In the genomic region with DNA sequence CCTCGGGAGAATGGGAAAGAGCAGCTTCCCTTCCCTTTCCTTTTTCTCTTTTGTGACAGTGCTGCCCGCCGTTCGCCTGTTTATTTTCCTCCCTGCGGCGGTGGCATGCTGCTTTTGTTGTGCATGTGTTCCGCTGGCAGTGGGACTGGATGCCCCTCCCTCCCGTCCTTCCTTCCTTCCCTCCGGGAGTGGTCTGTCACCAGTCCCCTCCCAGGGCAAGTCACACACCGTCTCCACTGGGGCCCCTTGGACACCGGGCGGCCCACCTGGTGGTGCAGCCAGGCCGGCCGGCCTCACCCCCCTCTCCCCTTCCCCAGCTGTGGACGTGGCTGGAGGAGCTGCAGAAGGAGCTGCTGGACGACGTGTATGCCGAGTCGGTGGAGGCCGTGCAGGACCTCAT, we compare ENCODE assay signal across 2 cellular contexts.
TF ChIP-seq lines count a peak whose summit lies in the region.

No MANE protein-coding gene starts in this region.

TF ChIP-seq in SK-N-SH, 30 proteins besides CTCF, POLR2A, EP300 and RAD21 (continued from another document):
- no peak for TF ChIP-seq USF1 (IDR thresholded peaks at IDR 0.05; ENCODE audit: borderline replicate concordance, low read depth)
- TF ChIP-seq, protein P1, sequence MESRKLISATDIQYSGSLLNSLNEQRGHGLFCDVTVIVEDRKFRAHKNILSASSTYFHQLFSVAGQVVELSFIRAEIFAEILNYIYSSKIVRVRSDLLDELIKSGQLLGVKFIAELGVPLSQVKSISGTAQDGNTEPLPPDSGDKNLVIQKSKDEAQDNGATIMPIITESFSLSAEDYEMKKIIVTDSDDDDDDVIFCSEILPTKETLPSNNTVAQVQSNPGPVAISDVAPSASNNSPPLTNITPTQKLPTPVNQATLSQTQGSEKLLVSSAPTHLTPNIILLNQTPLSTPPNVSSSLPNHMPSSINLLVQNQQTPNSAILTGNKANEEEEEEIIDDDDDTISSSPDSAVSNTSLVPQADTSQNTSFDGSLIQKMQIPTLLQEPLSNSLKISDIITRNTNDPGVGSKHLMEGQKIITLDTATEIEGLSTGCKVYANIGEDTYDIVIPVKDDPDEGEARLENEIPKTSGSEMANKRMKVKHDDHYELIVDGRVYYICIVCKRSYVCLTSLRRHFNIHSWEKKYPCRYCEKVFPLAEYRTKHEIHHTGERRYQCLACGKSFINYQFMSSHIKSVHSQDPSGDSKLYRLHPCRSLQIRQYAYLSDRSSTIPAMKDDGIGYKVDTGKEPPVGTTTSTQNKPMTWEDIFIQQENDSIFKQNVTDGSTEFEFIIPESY (IDR thresholded peaks at IDR 0.05; ENCODE audit: borderline replicate concordance, low read depth) = no peak
TF ChIP-seq in SK-N-SH: peak in this region for 0.

TF ChIP-seq in SK-N-SH treated with all-trans-retinoic acid at 6 μM for 48 hours, 23 proteins besides CTCF, POLR2A, EP300 and RAD21 (continued from another document):
- no peak for TF ChIP-seq TOX (CRISPR knock-in tag; IDR thresholded peaks at IDR 0.05; ENCODE audit: borderline replicate concordance)
